21 cellular contexts compared by ENCODE assay signal in the genomic region with DNA sequence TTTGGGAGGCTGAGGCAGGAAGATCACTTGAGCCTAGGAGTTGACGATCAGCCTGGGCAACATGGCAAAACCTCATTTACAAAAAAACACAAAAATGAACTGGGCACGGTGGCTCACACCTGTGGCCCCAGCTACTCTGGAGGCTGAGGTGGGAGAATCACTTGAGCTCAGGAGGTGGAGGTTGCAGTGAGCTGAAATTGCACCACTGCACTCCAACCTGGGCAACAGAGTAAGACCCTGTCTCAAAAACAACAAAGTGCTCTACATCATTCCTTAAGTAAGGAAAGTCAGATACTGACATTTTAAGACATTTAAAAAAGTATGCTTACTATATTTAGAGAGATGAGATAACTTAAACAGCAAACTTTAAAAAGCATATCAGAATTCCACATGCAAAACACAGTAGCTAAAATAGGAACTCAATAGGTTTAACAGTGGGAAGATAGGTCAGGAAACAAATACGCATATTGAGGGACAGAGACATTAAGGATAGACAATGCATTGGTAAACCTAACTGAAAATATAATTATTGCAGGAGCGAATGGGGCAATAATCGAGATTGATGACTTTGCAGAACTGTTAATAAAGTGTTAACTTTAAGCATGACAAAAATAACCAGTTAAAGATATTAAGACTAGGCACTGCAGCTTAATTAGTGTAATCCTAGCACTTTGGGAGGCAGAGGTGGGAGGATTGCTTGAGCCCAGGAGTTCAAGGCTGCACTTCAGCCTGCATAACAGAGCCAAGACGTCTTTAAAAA. TPM values are rescaled to one million over a fixed set of nuclear protein-coding genes. Genes with fewer than 3 reads are reported as not detected.
DNase-seq lines count a peak whose midpoint lies in the region; ATAC-seq and TF ChIP-seq lines count a peak whose summit lies in the region.
"Had no signal": no experiment of that assay in that cellular context is flagged by ENCODE, and none has a peak within 500 bp of the region (broad histone marks: within the 10 kb centered on the region; RNA-seq: fewer than 3 reads in every experiment).

No MANE protein-coding gene starts in this region.

- H3K4me1 ChIP-seq in mesenchymal stem cell (ENCODE audit: control insufficient read depth, insufficient read depth, low read depth, low read length): peaks cover 4% of the 10 kb centered on the region

- H3K27ac Mint-ChIP-seq in natural killer cell: peak overlapping the region; percentile 13 to 29
- H3K27ac Mint-ChIP-seq in natural killer cell treated with Interleukin-12 subunit alpha and Interleukin-12 subunit beta and Interleukin-15 and Interleukin-18, amount 100 ng/mL, for 72 hours: no peak overlapping the region
- H3K27ac Mint-ChIP-seq in activated naive CD8-positive, alpha-beta T cell treated with anti-CD3 and anti-CD28 coated beads for 36 hours: peak overlapping the region; percentile 0

- H3K18ac ChIP-seq in mesenchymal stem cell (ENCODE audit: low read depth in 1 of 2, low read length in 2 of 2): no peak overlapping the region

- intact Hi-C loops in natural killer cell (cut with micrococcal nuclease): no loop called here

- no peak overlapping the region for H2BK15ac ChIP-seq in mesenchymal stem cell (ENCODE audit: low read depth, poor library complexity, severe bottlenecking)

- H3K36me3 Mint-ChIP-seq in natural killer cell: peaks cover 17% of the 10 kb centered on the region
- H3K36me3 Mint-ChIP-seq in natural killer cell treated with Interleukin-12 subunit alpha and Interleukin-12 subunit beta and Interleukin-15 and Interleukin-18, amount 100 ng/mL, for 72 hours: peaks cover 24% of the 10 kb centered on the region
- peaks cover 28% of the 10 kb centered on the region for H3K36me3 Mint-ChIP-seq in activated naive CD8-positive, alpha-beta T cell treated with anti-CD3 and anti-CD28 coated beads for 36 hours

- H3K9me3 Mint-ChIP-seq in natural killer cell: no peaks in the 10 kb centered on the region
- no peaks in the 10 kb centered on the region for H3K9me3 Mint-ChIP-seq in natural killer cell treated with Interleukin-12 subunit alpha and Interleukin-12 subunit beta and Interleukin-15 and Interleukin-18, amount 100 ng/mL, for 72 hours
- no peaks in the 10 kb centered on the region for H3K9me3 Mint-ChIP-seq in activated naive CD8-positive, alpha-beta T cell treated with anti-CD3 and anti-CD28 coated beads for 36 hours
- H3K9me3 Mint-ChIP-seq: T-cell had no signal

- no peak overlapping the region for H3K4ac ChIP-seq in mesenchymal stem cell (ENCODE audit: low read depth in 1 of 2, low read length in 2 of 2)

- no peak overlapping the region for H4K91ac ChIP-seq in mesenchymal stem cell (ENCODE audit: low read length)

- TF ChIP-seq CTCF in natural killer cell (IDR thresholded peaks at IDR 0.05): no peak

- H3K4me3 ChIP-seq in mesenchymal stem cell (ENCODE audit: insufficient read depth in 1 of 2, low read depth in 1 of 2, low read length in 2 of 2): no peak overlapping the region
- H3K4me3 ChIP-seq: sigmoid colon had no signal

- H2AFZ ChIP-seq in mesenchymal stem cell (ENCODE audit: low read depth, low read length): no peak overlapping the region

- no peak overlapping the region for H3K27ac ChIP-seq in mesenchymal stem cell (ENCODE audit: low read length, poor library complexity, severe bottlenecking)
- H3K27ac ChIP-seq: sigmoid colon had no signal

- H3K27me3 ChIP-seq in mesenchymal stem cell (ENCODE audit: control insufficient read depth in 1 of 2, insufficient read depth in 1 of 2, low read length in 2 of 2): no peaks in the 10 kb centered on the region
- H3K27me3 ChIP-seq: sigmoid colon had no signal

- 100% methylated on average over 2 of the region's 6 CpGs for WGBS in mesenchymal stem cell

- no peak overlapping the region for H3K14ac ChIP-seq in mesenchymal stem cell (ENCODE audit: low read length in 2 of 2)

- no peak overlapping the region for H2AK5ac ChIP-seq in mesenchymal stem cell (ENCODE audit: low read length, severe bottlenecking)

- no peak overlapping the region for H2BK12ac ChIP-seq in mesenchymal stem cell (ENCODE audit: low read length in 2 of 2)

- no peaks in the 10 kb centered on the region for H3K27me3 Mint-ChIP-seq in natural killer cell (ENCODE audit: low read depth in 2 of 2)
- H3K27me3 Mint-ChIP-seq in natural killer cell treated with Interleukin-12 subunit alpha and Interleukin-12 subunit beta and Interleukin-15 and Interleukin-18, amount 100 ng/mL, for 72 hours: no peaks in the 10 kb centered on the region
- H3K27me3 Mint-ChIP-seq in activated naive CD8-positive, alpha-beta T cell treated with anti-CD3 and anti-CD28 coated beads for 36 hours: no peaks in the 10 kb centered on the region
- H3K27me3 Mint-ChIP-seq: T-cell had no signal

- H3K4me3 Mint-ChIP-seq in natural killer cell: no peak overlapping the region
- no peak overlapping the region for H3K4me3 Mint-ChIP-seq in natural killer cell treated with Interleukin-12 subunit alpha and Interleukin-12 subunit beta and Interleukin-15 and Interleukin-18, amount 100 ng/mL, for 72 hours
- no peak overlapping the region for H3K4me3 Mint-ChIP-seq in activated naive CD8-positive, alpha-beta T cell treated with anti-CD3 and anti-CD28 coated beads for 36 hours
- H3K4me3 Mint-ChIP-seq: T-cell had no signal

- no peak for DNase-seq in natural killer cell
- DNase-seq in natural killer cell treated with Interleukin-12 subunit alpha and Interleukin-12 subunit beta and Interleukin-15 and Interleukin-18, amount 100 ng/mL, for 72 hours (ENCODE audit: low spot score): no peak
- DNase-seq in activated naive CD8-positive, alpha-beta T cell treated with anti-CD3 and anti-CD28 coated beads for 36 hours: no peak
- DNase-seq in mesenchymal stem cell: no peak
- DNase-seq in DMS153 treated with DMSO at 0.1 percent for 48 hours (lab: John Stamatoyannopoulos, UW; ENCODE audit: unreplicated experiment): no peak
- DNase-seq: activated CD4-positive, alpha-beta T cell treated with anti-CD3 and anti-CD28 coated beads for 1 hour; cortex of kidney; DMS153; GF-D8; glutamatergic neuron; NCI-H1092; NCI-H1930; NCI-H2227 treated with DMSO at 0.1 percent for 48 hours; NCI-H774; SHP77; sigmoid colon; stimulated activated CD8-positive, alpha-beta memory T cell treated with anti-CD3 and anti-CD28 coated beads, Interleukin-4, amount 100 ng/mL, for 48 hours; substantia nigra; T-cell had no signal

- H3K9ac ChIP-seq in mesenchymal stem cell (ENCODE audit: low read length): peak overlapping the region; percentile 70

- ATAC-seq in natural killer cell (no peak), esophagus mucosa (no peak), SK-N-SH treated with all-trans-retinoic acid at 6 μM for 48 hours (no peak)
- ATAC-seq in natural killer cell treated with Interleukin-12 subunit alpha and Interleukin-12 subunit beta and Interleukin-15 and Interleukin-18, amount 100 ng/mL, for 72 hours: no peak
- ATAC-seq: T-cell had no signal

- no peaks in the 10 kb centered on the region for H3K9me3 ChIP-seq in mesenchymal stem cell (ENCODE audit: control insufficient read depth, low read length)
- H3K9me3 ChIP-seq: sigmoid colon had no signal

- peaks cover 23% of the 10 kb centered on the region for H3K79me1 ChIP-seq in mesenchymal stem cell (replicated peaks; ENCODE audit: low read length, poor library complexity, severe bottlenecking)

- peaks cover 18 to 21% of the 10 kb centered on the region in 2 donors for H3K4me1 Mint-ChIP-seq in natural killer cell
- H3K4me1 Mint-ChIP-seq in natural killer cell treated with Interleukin-12 subunit alpha and Interleukin-12 subunit beta and Interleukin-15 and Interleukin-18, amount 100 ng/mL, for 72 hours (ENCODE audit: low read depth in 2 of 2): peaks cover 12 to 17% of the 10 kb centered on the region in 2 donors
- peaks cover 2% of the 10 kb centered on the region for H3K4me1 Mint-ChIP-seq in activated naive CD8-positive, alpha-beta T cell treated with anti-CD3 and anti-CD28 coated beads for 36 hours

- no peak overlapping the region for H2BK5ac ChIP-seq in mesenchymal stem cell (ENCODE audit: low read depth, low read length, poor library complexity, severe bottlenecking)

- no peak overlapping the region for H2BK120ac ChIP-seq in mesenchymal stem cell (ENCODE audit: low read depth, low read length)

- H3K4me2 ChIP-seq in mesenchymal stem cell (ENCODE audit: low read length, poor library complexity, severe bottlenecking): no peak overlapping the region

- no peak overlapping the region for H3K23ac ChIP-seq in mesenchymal stem cell (ENCODE audit: low read length in 2 of 2)

- peaks cover 49 to 86% of the 10 kb centered on the region in 2 experiments for H3K36me3 ChIP-seq in mesenchymal stem cell (ENCODE audit: control insufficient read depth in 1 of 2, insufficient read depth in 2 of 2, low read depth in 1 of 2, low read length in 2 of 2)

- no peak overlapping the region for H4K8ac ChIP-seq in mesenchymal stem cell (ENCODE audit: low read length)

TF ChIP-seq in SK-N-SH treated with all-trans-retinoic acid at 6 μM for 48 hours, 23 proteins besides CTCF, POLR2A, EP300 and RAD21 (continues in another document):
- TF ChIP-seq, protein P1, sequence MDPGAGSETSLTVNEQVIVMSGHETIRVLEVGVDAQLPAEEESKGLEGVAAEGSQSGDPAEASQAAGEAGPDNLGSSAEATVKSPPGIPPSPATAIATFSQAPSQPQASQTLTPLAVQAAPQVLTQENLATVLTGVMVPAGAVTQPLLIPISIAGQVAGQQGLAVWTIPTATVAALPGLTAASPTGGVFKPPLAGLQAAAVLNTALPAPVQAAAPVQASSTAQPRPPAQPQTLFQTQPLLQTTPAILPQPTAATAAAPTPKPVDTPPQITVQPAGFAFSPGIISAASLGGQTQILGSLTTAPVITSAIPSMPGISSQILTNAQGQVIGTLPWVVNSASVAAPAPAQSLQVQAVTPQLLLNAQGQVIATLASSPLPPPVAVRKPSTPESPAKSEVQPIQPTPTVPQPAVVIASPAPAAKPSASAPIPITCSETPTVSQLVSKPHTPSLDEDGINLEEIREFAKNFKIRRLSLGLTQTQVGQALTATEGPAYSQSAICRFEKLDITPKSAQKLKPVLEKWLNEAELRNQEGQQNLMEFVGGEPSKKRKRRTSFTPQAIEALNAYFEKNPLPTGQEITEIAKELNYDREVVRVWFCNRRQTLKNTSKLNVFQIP (CRISPR knock-in tag; IDR thresholded peaks at IDR 0.05; ENCODE audit: borderline replicate concordance, low read depth): no peak
- no peak for TF ChIP-seq ZNF565 (CRISPR knock-in tag; conservative IDR thresholded peaks at IDR 0.05; ENCODE audit: low read depth)

RNA-seq across cellular contexts. Expression of a gene that starts 32.1 kb away (rescaled TPM):
- total RNA-seq in natural killer cell (100 to 1,000 TPM; 316 to 348 (median 329) TPM), esophagus mucosa (128 TPM)
- 100 to 1,000 TPM; 134 to 226 TPM for total RNA-seq in natural killer cell treated with Interleukin-12 subunit alpha and Interleukin-12 subunit beta and Interleukin-15 and Interleukin-18, amount 100 ng/mL, for 72 hours
- total RNA-seq in activated naive CD8-positive, alpha-beta T cell treated with anti-CD3 and anti-CD28 coated beads for 36 hours: 100 to 1,000 TPM; 275 to 293 TPM
- polyA plus RNA-seq in mesenchymal stem cell (2013, experiment 1 of 2): 560 TPM
- 524 TPM for polyA plus RNA-seq in mesenchymal stem cell (2013, experiment 2 of 2)

RNA-seq across cellular contexts. Expression of a gene that starts 40.1 kb away (rescaled TPM):
- total RNA-seq in natural killer cell (10 to 100 TPM in 1 of 3 donors, 1 to 10 TPM in 2; 8.8 to 18.1 (median 9.7) TPM), esophagus mucosa (56.4 TPM)
- 10 to 100 TPM; 16.1 to 25.2 TPM for total RNA-seq in natural killer cell treated with Interleukin-12 subunit alpha and Interleukin-12 subunit beta and Interleukin-15 and Interleukin-18, amount 100 ng/mL, for 72 hours
- total RNA-seq in activated naive CD8-positive, alpha-beta T cell treated with anti-CD3 and anti-CD28 coated beads for 36 hours: 1 to 10 TPM; 4.3 to 4.9 TPM
- polyA plus RNA-seq in mesenchymal stem cell (2013, experiment 1 of 2): 28.4 TPM
- polyA plus RNA-seq in mesenchymal stem cell (2013, experiment 2 of 2): 29.4 TPM

Comparison
In these comparisons a context has a peak if more than half of its experiments do, and no peak if none do; other contexts are left out.
1. H3K27ac Mint-ChIP-seq: peak in natural killer cell (2 of 2) and activated naive CD8-positive, alpha-beta T cell treated with anti-CD3 and anti-CD28 coated beads for 36 hours (single experiment); none in natural killer cell treated with Interleukin-12 subunit alpha and Interleukin-12 subunit beta and Interleukin-15 and Interleukin-18, amount 100 ng/mL, for 72 hours (0 of 2).